Comparison of ENCODE assay signal across 11 cellular contexts in genomic region chr2:23900133-23900926, GRCh38. TPM values are rescaled to one million over a fixed set of nuclear protein-coding genes. Genes with fewer than 3 reads are reported as not detected.
DNase-seq lines count a peak whose midpoint lies in the region; ATAC-seq and TF ChIP-seq lines count a peak whose summit lies in the region.
"Had no signal": no experiment of that assay in that cellular context is flagged by ENCODE, and none has a peak within 500 bp of the region (broad histone marks: within the 10 kb centered on the region; RNA-seq: fewer than 3 reads in every experiment).

No MANE protein-coding gene starts in this region.

- H3K27me3 ChIP-seq in mesenchymal stem cell (ENCODE audit: control insufficient read depth in 1 of 2, insufficient read depth in 1 of 2, low read length in 2 of 2), result no peaks in the 10 kb centered on the region

- no peak overlapping the region for H2BK5ac ChIP-seq in mesenchymal stem cell (ENCODE audit: low read depth, low read length, poor library complexity, severe bottlenecking)

- no peak overlapping the region for H3K4me2 ChIP-seq in mesenchymal stem cell (ENCODE audit: low read length, poor library complexity, severe bottlenecking)

- H2AK5ac ChIP-seq in mesenchymal stem cell (ENCODE audit: low read length, severe bottlenecking), result peak overlapping the region; percentile 17

- no peak overlapping the region for H4K91ac ChIP-seq in mesenchymal stem cell (ENCODE audit: low read length)

- peaks cover 4% of the 10 kb centered on the region for H3K4me1 ChIP-seq in mesenchymal stem cell (ENCODE audit: control insufficient read depth, insufficient read depth, low read depth, low read length)

- H2BK120ac ChIP-seq in mesenchymal stem cell (ENCODE audit: low read depth, low read length), result no peak overlapping the region

- H3K79me1 ChIP-seq in mesenchymal stem cell (replicated peaks; ENCODE audit: low read length, poor library complexity, severe bottlenecking), result peaks cover 16% of the 10 kb centered on the region

- peaks cover 5 to 31% (median 8%) of the 10 kb centered on the region in 5 experiments for H3K9me3 Mint-ChIP-seq in brain

- H2BK15ac ChIP-seq in mesenchymal stem cell (ENCODE audit: low read depth, poor library complexity, severe bottlenecking), result no peak overlapping the region

- intact Hi-C loops in left cardiac atrium (cut with DNase I) (no loop called here), Right ventricle myocardium inferior (cut with DNase I) (no loop called here)

- peak overlapping the region; percentile 46 for H3K27ac ChIP-seq in mesenchymal stem cell (ENCODE audit: low read length, poor library complexity, severe bottlenecking)

- TF ChIP-seq CTCF in brain (conservative IDR thresholded peaks at IDR 0.05), result no peak

- no peak overlapping the region for H3K14ac ChIP-seq in mesenchymal stem cell (ENCODE audit: low read length in 2 of 2)

- DNase-seq in left cardiac atrium, result no peak
- DNase-seq in Right ventricle myocardium inferior (ENCODE audit: missing footprints), result no peak
- no peak for DNase-seq in mesenchymal stem cell
- no peak for DNase-seq in NCI-H146 treated with DMSO at 0.1 percent for 48 hours (lab: John Stamatoyannopoulos, UW; ENCODE audit: unreplicated experiment)
- DNase-seq in mesenteric fat pad (ENCODE audit: low spot score), result no peak
- no peak for DNase-seq in amygdala (lab: John Stamatoyannopoulos, UW)
- DNase-seq: activated naive CD4-positive, alpha-beta T cell; NCI-H524 treated with DMSO at 0.1 percent for 48 hours; stimulated activated CD4-positive, alpha-beta T cell treated with anti-CD3 and anti-CD28 coated beads, Interleukin-15, amount 100 ng/mL, for 24 hours had no signal

- H3K23ac ChIP-seq in mesenchymal stem cell (ENCODE audit: low read length in 2 of 2), result no peak overlapping the region

- H3K36me3 Mint-ChIP-seq in brain, result peaks cover 33% of the 10 kb centered on the region

- H3K27ac Mint-ChIP-seq in brain, result peak overlapping the region in 3 of 5 experiments; percentile 56 to 79 (median 73)

- WGBS in mesenchymal stem cell, result 89% methylated on average over 9 of the region's 12 CpGs

- H3K4me3 Mint-ChIP-seq in brain, result no peak overlapping the region

- H4K8ac ChIP-seq in mesenchymal stem cell (ENCODE audit: low read length), result no peak overlapping the region

- H3K4me1 Mint-ChIP-seq in brain, result peaks cover 32% of the 10 kb centered on the region

- H2BK12ac ChIP-seq in mesenchymal stem cell (ENCODE audit: low read length in 2 of 2), result no peak overlapping the region

- H3K9ac ChIP-seq in mesenchymal stem cell (ENCODE audit: low read length), result peak overlapping the region; percentile 82

- peak; percentile 32 to 34 for ATAC-seq in left cardiac atrium
- ATAC-seq in Right ventricle myocardium inferior, result no peak
- ATAC-seq in GM18498 (IDR thresholded peaks at IDR 0.05; ENCODE audit: unreplicated experiment), result no peak

- H3K18ac ChIP-seq in mesenchymal stem cell (ENCODE audit: low read depth in 1 of 2, low read length in 2 of 2), result peak overlapping the region; percentile 28

- H2AFZ ChIP-seq in mesenchymal stem cell (ENCODE audit: low read depth, low read length), result no peak overlapping the region

- H3K9me3 ChIP-seq in mesenchymal stem cell (ENCODE audit: control insufficient read depth, low read length), result no peaks in the 10 kb centered on the region

- no peaks in the 10 kb centered on the region for H3K27me3 Mint-ChIP-seq in brain

- peak overlapping the region in 1 of 2 experiments; percentile 61 for H3K4me3 ChIP-seq in mesenchymal stem cell (ENCODE audit: insufficient read depth in 1 of 2, low read depth in 1 of 2, low read length in 2 of 2)

- no peaks in the 10 kb centered on the region for H3K36me3 ChIP-seq in mesenchymal stem cell (ENCODE audit: control insufficient read depth in 1 of 2, insufficient read depth in 2 of 2, low read depth in 1 of 2, low read length in 2 of 2)

- H3K4ac ChIP-seq in mesenchymal stem cell (ENCODE audit: low read depth in 1 of 2, low read length in 2 of 2), result no peak overlapping the region

RNA-seq across cellular contexts. Expression of gene ATAD2B, which starts 26.6 kb away (rescaled TPM):
- total RNA-seq in left cardiac atrium (10 to 100 TPM in 1 of 2 donors, 1 to 10 TPM in 1; 6.5 to 12.1 TPM), Right ventricle myocardium inferior (6.9 TPM), mesenteric fat pad (24.0 TPM)
- polyA plus RNA-seq in brain (ENCODE audit: insufficient read depth, low read depth, low replicate concordance), result 1.6 TPM
- polyA plus RNA-seq in mesenchymal stem cell (2013, experiment 1 of 2), result 2.3 TPM
- 2.2 TPM for polyA plus RNA-seq in mesenchymal stem cell (2013, experiment 2 of 2)

RNA-seq across cellular contexts. Expression of gene UBXN2A, which starts 39.9 kb away (rescaled TPM):
- total RNA-seq in left cardiac atrium (10 to 100 TPM; 21.3 to 23.7 TPM), Right ventricle myocardium inferior (21.2 TPM), mesenteric fat pad (21.7 TPM)
- 12.1 TPM for polyA plus RNA-seq in brain (ENCODE audit: insufficient read depth, low read depth, low replicate concordance)
- 15.2 TPM for polyA plus RNA-seq in mesenchymal stem cell (2013, experiment 1 of 2)
- polyA plus RNA-seq in mesenchymal stem cell (2013, experiment 2 of 2), result 14.4 TPM

Comparison
In these comparisons a context has a peak if more than half of its experiments do, and no peak if none do; other contexts are left out.
1. ATAC-seq: peak in left cardiac atrium (2 of 2); none in Right ventricle myocardium inferior (single experiment) and GM18498 (single experiment).